ENCODE assay signal across 33 cellular contexts in the genomic region with DNA sequence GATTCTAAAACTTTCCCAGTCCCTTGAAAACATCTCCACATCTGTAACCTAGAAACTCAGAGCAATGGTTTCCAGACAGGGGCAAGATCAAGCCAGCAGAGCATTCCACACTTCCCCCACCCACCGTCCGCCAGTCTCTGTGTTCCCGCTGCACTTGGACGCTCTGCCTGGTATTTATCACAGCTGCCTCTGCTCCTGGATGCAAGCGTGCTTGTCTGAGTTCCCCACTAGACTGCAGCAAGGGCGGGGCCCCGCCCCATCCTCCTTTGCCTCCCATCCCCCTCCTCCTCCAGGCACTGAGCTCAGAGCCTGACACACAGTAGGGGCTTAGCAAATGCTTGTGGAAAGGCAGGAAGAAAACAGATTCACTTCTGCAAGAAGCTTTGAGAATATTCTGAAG.
DNase-seq lines count a peak whose midpoint lies in the region; ATAC-seq, FAIRE-seq and TF ChIP-seq lines count a peak whose summit lies in the region.
"Had no signal": no experiment of that assay in that cellular context is flagged by ENCODE, and none has a peak within 500 bp of the region (broad histone marks: within the 10 kb centered on the region; RNA-seq: fewer than 3 reads in every experiment).

No MANE protein-coding gene starts in this region.

- H3K9me3 Mint-ChIP-seq in H9 = peaks cover 4 to 5% of the 10 kb centered on the region in 2 experiments; a peak in 2 of 5 replicates
- H3K9me3 Mint-ChIP-seq: natural killer cell had no signal

- no CpG with 5 or more reads among the region's 7 CpGs for WGBS in H9 (ENCODE audit: extremely low coverage, insufficient read length, low lambda C conversion rate)
- WGBS in H1 (ENCODE audit: extremely low coverage in 1 of 2, insufficient coverage in 1 of 2, insufficient read length in 1 of 2, insufficient replicate concordance in 2 of 2, low coverage in 1 of 2, low lambda C conversion rate in 2 of 2, missing lambda C conversion rate in 1 of 2), 2 experiments = 35% methylated on average over 4 of the region's 7 CpGs; no CpG with 5 or more reads in 1 of the 2 experiments

- H3K27ac ChIP-seq in H9 (ENCODE audit: insufficient read length, low read depth, low read length) (no peak overlapping the region), H1 (ENCODE audit: low read depth, low read length) (no peak overlapping the region)
- H3K27ac ChIP-seq: brain microvascular endothelial cell, GM23248, pancreas, SJSA1, tibial nerve had no signal

- DNase-seq in Ammon's horn (ENCODE audit: low spot score) (peak; percentile 65), H9 (peak; percentile 74), H1 (ENCODE audit: low read depth in 1 of 2, low spot score in 2 of 2) (peak; percentile 25 to 65), islet precursor cell (peak; percentile 80), Kasumi-1 (lab: John Stamatoyannopoulos, UW) (no peak)
- no peak for DNase-seq in activated CD4-positive, alpha-beta T cell treated with anti-CD3 and anti-CD28 coated beads, Interleukin-2, amount 50 U/mL, for 4 hours
- DNase-seq: activated CD4-positive, alpha-beta T cell treated with anti-CD3 and anti-CD28 coated beads for 36 hours; activated CD8-positive, alpha-beta memory T cell treated with anti-CD3 and anti-CD28 coated beads for 24 hours; activated naive CD4-positive, alpha-beta T cell; activated T-cell treated with anti-CD3 and anti-CD28 coated beads, Interleukin-2, amount 50 U/mL, for 1 hour; brain microvascular endothelial cell; C1 segment of cervical spinal cord; Calu3; effector CD8-positive, alpha-beta T cell; foreskin melanocyte; GM23248; left cardiac atrium; midbrain; MV-4-11; natural killer cell; NCI-H1694 treated with DMSO at 0.1 percent for 48 hours; NCI-H226; pancreas; stimulated activated naive CD8-positive, alpha-beta T cell treated with anti-CD3 and anti-CD28 coated beads, Interleukin-15, Interleukin-2, amounts not matched to agents 100 U/mL and 50 U/mL, for 24 hours; T-helper 17 cell had no signal

- no peak overlapping the region for H2BK120ac ChIP-seq in H9 (ENCODE audit: low read depth, low read length, poor library complexity, severe bottlenecking)
- no peak overlapping the region for H2BK120ac ChIP-seq in H1 (replicated peaks; ENCODE audit: low read depth, low read length)

- no peaks in the 10 kb centered on the region for H4K20me1 ChIP-seq in H9 (ENCODE audit: control insufficient read depth, insufficient read depth, insufficient read length)
- no peaks in the 10 kb centered on the region for H4K20me1 ChIP-seq in H1 (replicated peaks in 1 of 2; ENCODE audit: control insufficient read depth in 1 of 2, insufficient read depth in 2 of 2, low read length in 2 of 2)

- H3K27me3 Mint-ChIP-seq in H9 (ENCODE audit: low read depth) = peaks cover 14% of the 10 kb centered on the region

- TF ChIP-seq CTCF in H9 (conservative IDR thresholded peaks at IDR 0.05) (no peak), H1 (IDR thresholded peaks at IDR 0.05; ENCODE audit: control extremely low read depth in 1 of 3, insufficient read depth in 1 of 3, low read depth in 1 of 3, low read length in 3 of 3) (no peak)

- H3K18ac ChIP-seq in H9 (ENCODE audit: insufficient read length, low read depth, low read length) (no peak overlapping the region), H1 (ENCODE audit: extremely low read depth, low read length) (no peak overlapping the region)

- POLR2A ChIA-PET in H1 (lab: Charles Lee; ENCODE audit: partially characterized antibody) = interaction anchor here (1.6 kb wide), 1 partner anchor 112 kb away, joined by 3 read pairs; a partner anchor contains a TSS

- H3K4me3 ChIP-seq in H1 (ENCODE audit: extremely low read depth in 1 of 4, insufficient read depth in 2 of 4, low read depth in 3 of 4, low read length in 4 of 4) = peak overlapping the region in 2 of 4 experiments; percentile 3 to 24; a peak in 2 of 8 replicates
- H3K4me3 ChIP-seq: GM23248, pancreas, SJSA1, tibial nerve had no signal

- H3K36me3 Mint-ChIP-seq in H9 (ENCODE audit: insufficient read depth in 1 of 3, low read depth in 3 of 3) = peaks cover 0 to 4% (median 4%) of the 10 kb centered on the region in 3 experiments; a peak in 2 of 7 replicates
- H3K36me3 Mint-ChIP-seq: natural killer cell had no signal

- H3K23ac ChIP-seq in H9 (ENCODE audit: insufficient read length, low read depth, low read length) (no peak overlapping the region), H1 (ENCODE audit: insufficient read length) (no peak overlapping the region)

- H3K27me3 ChIP-seq in H9 (ENCODE audit: insufficient read depth, low read length) (no peaks in the 10 kb centered on the region), H1 (replicated peaks in 1 of 4; ENCODE audit: control insufficient read depth in 3 of 4, extremely low read depth in 1 of 4, insufficient read depth in 3 of 4, low read length in 3 of 4) (no peaks in the 10 kb centered on the region; a peak in 1 of 7 replicates)
- H3K27me3 ChIP-seq: brain microvascular endothelial cell, tibial nerve had no signal

- H3K4me1 Mint-ChIP-seq in H9 = peaks cover 29% of the 10 kb centered on the region in 2 experiments
- H3K4me1 Mint-ChIP-seq: activated CD4-positive, alpha-beta T cell treated with anti-CD3 and anti-CD28 coated beads for 36 hours; natural killer cell had no signal

- no peak overlapping the region for H2AFZ ChIP-seq in H9 (ENCODE audit: low read length)
- peak overlapping the region; percentile 86; the same call in 1 of the 2 replicates for H2AFZ ChIP-seq in H1 (ENCODE audit: low read length)
- H2AFZ ChIP-seq: GM23248 had no signal

- H3K4me3 Mint-ChIP-seq in H9 = peak overlapping the region in 1 of 2 experiments; percentile 49; a peak in 2 of 5 replicates
- H3K4me3 Mint-ChIP-seq: activated CD4-positive, alpha-beta T cell treated with anti-CD3 and anti-CD28 coated beads for 36 hours; natural killer cell; T-helper 17 cell had no signal

- peaks cover 4% of the 10 kb centered on the region for H3K4me1 ChIP-seq in H9 (ENCODE audit: insufficient read depth, low read length)
- H3K4me1 ChIP-seq in H1 (replicated peaks in 1 of 4; ENCODE audit: control insufficient read depth in 3 of 4, insufficient read depth in 4 of 4, low read length in 3 of 4) = peaks cover 5 to 9% (median 8%) of the 10 kb centered on the region in 4 experiments; a peak in 5 of 7 replicates
- H3K4me1 ChIP-seq: pancreas, SJSA1 had no signal

- H3K36me3 ChIP-seq in H1 (ENCODE audit: control insufficient read depth in 2 of 4, insufficient read depth in 4 of 4, low read length in 3 of 4) = no peaks in the 10 kb centered on the region
- H3K36me3 ChIP-seq: brain microvascular endothelial cell, pancreas, SJSA1, tibial nerve had no signal

- H4K91ac ChIP-seq in H9 (ENCODE audit: insufficient read length, low read depth, low read length) (no peak overlapping the region), H1 (replicated peaks; ENCODE audit: insufficient read length, low read length) (no peak overlapping the region)

- H3K23me2 ChIP-seq in H9 (ENCODE audit: insufficient read length, low read depth, low read length, poor library complexity, severe bottlenecking) (no peaks in the 10 kb centered on the region), H1 (ENCODE audit: low read depth, low read length) (no peaks in the 10 kb centered on the region)

- H2BK15ac ChIP-seq in H9 (ENCODE audit: low read depth, low read length) = no peak overlapping the region
- no peak overlapping the region for H2BK15ac ChIP-seq in H1 (ENCODE audit: low read length)

- H3K9ac ChIP-seq in H9 (ENCODE audit: extremely low read depth, insufficient read length, low read length) (no peak overlapping the region), H1 (replicated peaks in 1 of 4; ENCODE audit: extremely low read depth in 1 of 4, low read depth in 3 of 4, low read length in 3 of 4) (no peak overlapping the region)
- H3K9ac ChIP-seq: GM23248 had no signal

- CTCF ChIA-PET in H1 (lab: Charles Lee; ENCODE audit: partially characterized antibody) = interaction anchor here (0.8 to 1.6 kb wide), 6 partner anchors 17 to 820 kb away, joined by 3 to 6 read pairs (median 4); no protein-coding TSS in a partner anchor

- TF ChIP-seq EP300 in H1 (IDR thresholded peaks at IDR 0.05; ENCODE audit: borderline replicate concordance in 1 of 2, low read depth in 2 of 2, low read length in 2 of 2) = no peak

- H4K5ac ChIP-seq in H9 (ENCODE audit: insufficient read length, low read depth, low read length) = no peak overlapping the region
- no peak overlapping the region for H4K5ac ChIP-seq in H1 (ENCODE audit: insufficient read length, low read depth, low read length)

- TF ChIP-seq RAD21 in H1 (IDR thresholded peaks at IDR 0.05 in 1 of 2, conservative IDR thresholded peaks at IDR 0.05 in 1 of 2; ENCODE audit: low read depth in 2 of 2, low read length in 2 of 2) = peak in 1 of 2 experiments; percentile 1; a peak in 1 of 4 replicates

- no peaks in the 10 kb centered on the region for H3K79me2 ChIP-seq in H9 (ENCODE audit: insufficient read depth, low read length)
- no peaks in the 10 kb centered on the region for H3K79me2 ChIP-seq in H1 (ENCODE audit: control insufficient read depth in 1 of 2, insufficient read depth in 2 of 2, low read length in 2 of 2)

- H3K56ac ChIP-seq in H9 (ENCODE audit: insufficient read length, low read depth, low read length) (no peak overlapping the region), H1 (replicated peaks; ENCODE audit: insufficient read length, low read depth, low read length) (no peak overlapping the region)

- ATAC-seq in HG03039 (IDR thresholded peaks at IDR 0.05; ENCODE audit: unreplicated experiment) (no peak), HG02588 (IDR thresholded peaks at IDR 0.05; ENCODE audit: unreplicated experiment) (no peak)
- ATAC-seq: activated CD4-positive, alpha-beta T cell treated with anti-CD3 and anti-CD28 coated beads for 36 hours; esophagus mucosa; natural killer cell; stimulated activated naive CD8-positive, alpha-beta T cell treated with anti-CD3 and anti-CD28 coated beads, Interleukin-15, Interleukin-2, amounts not matched to agents 100 U/mL and 50 U/mL, for 24 hours; T-helper 17 cell had no signal

- H3K14ac ChIP-seq in H9 (ENCODE audit: insufficient read depth, low read length) = no peak overlapping the region
- H3K14ac ChIP-seq in H1 (ENCODE audit: insufficient read length) = no peak overlapping the region

- no peak overlapping the region for H2BK5ac ChIP-seq in H9 (ENCODE audit: insufficient read length, low read length)
- no peak overlapping the region for H2BK5ac ChIP-seq in H1 (ENCODE audit: low read depth, low read length)

- H3K79me1 ChIP-seq in H9 (ENCODE audit: insufficient read depth, low read depth, low read length, poor library complexity, severe bottlenecking) (no peaks in the 10 kb centered on the region), H1 (ENCODE audit: low read depth, low read length) (no peaks in the 10 kb centered on the region)

- no peak overlapping the region for H4K8ac ChIP-seq in H9 (replicated peaks; ENCODE audit: insufficient read length, low read depth, low read length)
- H4K8ac ChIP-seq in H1 (ENCODE audit: extremely low read depth, insufficient read depth, low read length) = no peak overlapping the region

- H2AK5ac ChIP-seq in H9 (ENCODE audit: insufficient read length, low read length) (no peak overlapping the region), H1 (ENCODE audit: low read depth, low read length) (no peak overlapping the region)

- H2BK20ac ChIP-seq in H9 (ENCODE audit: low read depth, low read length, poor library complexity, severe bottlenecking) (no peak overlapping the region), H1 (ENCODE audit: low read length) (no peak overlapping the region)

- H3K4ac ChIP-seq in H9 (ENCODE audit: low read depth, low read length) (no peak overlapping the region), H1 (replicated peaks; ENCODE audit: insufficient read length, low read depth, low read length) (no peak overlapping the region)

- H2BK12ac ChIP-seq in H9 (ENCODE audit: insufficient read length, low read depth, low read length) (no peak overlapping the region), H1 (ENCODE audit: low read depth, low read length) (no peak overlapping the region)

- H3K4me2 ChIP-seq in H9 (ENCODE audit: insufficient read depth, insufficient read length, low read length) (no peak overlapping the region), H1 (ENCODE audit: insufficient read depth in 1 of 2, low read depth in 2 of 2, low read length in 2 of 2) (peak overlapping the region; percentile 25 to 52; a peak in 2 of 4 replicates)

- H3K27ac Mint-ChIP-seq in H9 = 0 out of 7 replicates have a peak overlapping the region, but pooled peaks of 1 of the 3 experiments have one; percentile 50
- H3K27ac Mint-ChIP-seq: activated CD4-positive, alpha-beta T cell treated with anti-CD3 and anti-CD28 coated beads for 36 hours; natural killer cell; T-helper 17 cell had no signal

- TF ChIP-seq POLR2A in H1 (IDR thresholded peaks at IDR 0.05; ENCODE audit: control extremely low read depth in 1 of 2, low read depth in 2 of 2, low read length in 2 of 2) = no peak

- no peak overlapping the region for H3T11ph ChIP-seq in H9 (ENCODE audit: low read length)

- FAIRE-seq in H1 (lab: Jason Lieb, UNC) = peak; percentile 78
- FAIRE-seq: GM12891, HTR-8/SVneo, pancreas, RCC 7860 had no signal

- H3K9me3 ChIP-seq in H9 (ENCODE audit: control insufficient read depth, low read depth, low read length) (no peaks in the 10 kb centered on the region), H1 (ENCODE audit: insufficient read depth in 2 of 2, low read depth in 1 of 2, low read length in 1 of 2) (no peaks in the 10 kb centered on the region)
- H3K9me3 ChIP-seq: pancreas, SJSA1, tibial nerve had no signal

Comparison
In these comparisons a context has a peak if more than half of its experiments do, and no peak if none do; other contexts are left out.
1. DNase-seq: peak in Ammon's horn (single experiment), H9 (single experiment), H1 (2 of 2) and islet precursor cell (single experiment); none in activated CD4-positive, alpha-beta T cell treated with anti-CD3 and anti-CD28 coated beads, Interleukin-2, amount 50 U/mL, for 4 hours (0 of 2) and Kasumi-1 (0 of 2).